ENCODE assay signal across 19 cellular contexts in genomic region chr14:48575772-48576171, GRCh38.
"Had no signal": no experiment of that assay in that cellular context is flagged by ENCODE, and none has a peak within 500 bp of the region (broad histone marks: within the 10 kb centered on the region; RNA-seq: fewer than 3 reads in every experiment).

No MANE protein-coding gene starts in this region.

- H3K36me3 Mint-ChIP-seq: brain had no signal

- H3K27me3 Mint-ChIP-seq: activated B cell treated with CpG ODN at 0.5 μM for 24 hours; activated CD4-positive, alpha-beta T cell treated with anti-CD3 and anti-CD28 coated beads, Interleukin-2, amount 10 ng/mL, durations not matched to agents 7 days and 5 days; brain; central memory CD8-positive, alpha-beta T cell; stimulated activated naive CD8-positive, alpha-beta T cell treated with anti-CD3 and anti-CD28 coated beads, Interleukin-15, amount 100 ng/mL, for 72 hours had no signal

- H3K4me3 ChIP-seq: gastrocnemius medialis, lower lobe of right lung, pancreas, thoracic aorta had no signal

- H3K27ac Mint-ChIP-seq: activated B cell treated with CpG ODN at 0.5 μM for 24 hours; activated CD4-positive, alpha-beta T cell treated with anti-CD3 and anti-CD28 coated beads, Interleukin-2, amount 10 ng/mL, durations not matched to agents 7 days and 5 days; activated naive CD4-positive, alpha-beta T cell treated with anti-CD3 and anti-CD28 coated beads, Interleukin-2, amount 50 U/mL, for 72 hours; brain; mesothelial cell of epicardium; stimulated activated naive CD8-positive, alpha-beta T cell treated with anti-CD3 and anti-CD28 coated beads, Interleukin-15, amount 100 ng/mL, for 72 hours had no signal

- H3K36me3 ChIP-seq: gastrocnemius medialis, lower lobe of right lung, pancreas, thoracic aorta had no signal

- H3K27me3 ChIP-seq: gastrocnemius medialis, pancreas had no signal

- H3K27ac ChIP-seq: epithelial cell of prostate, gastrocnemius medialis, lower lobe of right lung, pancreas, thoracic aorta had no signal

- DNase-seq: activated B cell treated with CpG ODN at 0.5 μM for 24 hours; activated CD4-positive, alpha-beta T cell treated with anti-CD3 and anti-CD28 coated beads, Interleukin-2, amount 10 ng/mL, durations not matched to agents 7 days and 5 days; activated effector memory CD4-positive, alpha-beta T cell treated with Interleukin-2 at 50 U/mL for 16 hours; activated T-cell treated with anti-CD3 and anti-CD28 coated beads, Interleukin-2, amount 50 U/mL, for 1 hour; amniotic stem cell; effector memory CD4-positive, alpha-beta T cell; gastrocnemius medialis; lower lobe of right lung; retina; stimulated activated CD4-positive, alpha-beta T cell treated with anti-CD3 and anti-CD28 coated beads, Interleukin-4, amount 100 ng/mL, for 1 hour; stimulated activated naive CD8-positive, alpha-beta T cell treated with anti-CD3 and anti-CD28 coated beads, Interleukin-15, amount 100 ng/mL, for 72 hours had no signal

- ATAC-seq: activated naive CD4-positive, alpha-beta T cell treated with anti-CD3 and anti-CD28 coated beads, Interleukin-2, amount 50 U/mL, for 72 hours; gastrocnemius medialis; lower lobe of right lung; pancreas; stimulated activated naive CD8-positive, alpha-beta T cell treated with anti-CD3 and anti-CD28 coated beads, Interleukin-15, amount 100 ng/mL, for 72 hours had no signal

- H3K4me1 Mint-ChIP-seq: activated B cell treated with CpG ODN at 0.5 μM for 24 hours; activated CD4-positive, alpha-beta T cell treated with anti-CD3 and anti-CD28 coated beads, Interleukin-2, amount 10 ng/mL, durations not matched to agents 7 days and 5 days; brain; central memory CD8-positive, alpha-beta T cell; neural crest cell; stimulated activated naive CD8-positive, alpha-beta T cell treated with anti-CD3 and anti-CD28 coated beads, Interleukin-15, amount 100 ng/mL, for 72 hours had no signal

- H3K9me3 ChIP-seq: gastrocnemius medialis, lower lobe of right lung, pancreas, thoracic aorta had no signal

- H3K4me3 Mint-ChIP-seq: activated B cell treated with CpG ODN at 0.5 μM for 24 hours; activated CD4-positive, alpha-beta T cell treated with anti-CD3 and anti-CD28 coated beads, Interleukin-2, amount 10 ng/mL, durations not matched to agents 7 days and 5 days; brain; central memory CD8-positive, alpha-beta T cell; mesothelial cell of epicardium; neural crest cell; stimulated activated naive CD8-positive, alpha-beta T cell treated with anti-CD3 and anti-CD28 coated beads, Interleukin-15, amount 100 ng/mL, for 72 hours had no signal
